Comparison of ENCODE assay signal across 1 cellular context in the genomic region with DNA sequence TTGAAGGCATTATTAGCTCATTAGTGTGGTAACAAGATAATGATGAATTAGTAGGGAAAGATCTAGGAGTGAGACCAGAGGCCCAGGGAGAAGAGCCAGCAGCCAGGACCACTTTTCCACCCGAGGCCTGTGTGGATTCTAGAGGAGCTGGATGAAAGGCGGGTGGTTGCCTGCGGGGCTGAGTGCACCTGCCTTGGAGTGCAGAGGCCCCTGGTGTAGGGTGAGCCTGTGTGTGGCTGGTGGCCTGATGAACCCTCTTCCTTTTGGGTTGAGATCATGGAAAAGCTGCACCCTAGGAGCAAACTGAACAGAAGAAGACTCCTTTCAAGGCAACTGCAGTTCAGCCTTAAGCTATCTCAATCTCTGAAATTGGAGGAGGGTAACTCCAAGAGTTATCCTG.
TF ChIP-seq lines count a peak whose summit lies in the region.

No MANE protein-coding gene starts in this region.

TF ChIP-seq in HepG2, 621 proteins besides CTCF, POLR2A, EP300 and RAD21:
- TF ChIP-seq TRIM24 (CRISPR knock-in tag; IDR thresholded peaks at IDR 0.05) (no peak), STAG1 (CRISPR knock-in tag; IDR thresholded peaks at IDR 0.05) (peak; percentile 46), SIN3A (IDR thresholded peaks at IDR 0.05; ENCODE audit: borderline replicate concordance, low read depth, low read length) (no peak), NFIB (CRISPR knock-in tag; IDR thresholded peaks at IDR 0.05; ENCODE audit: borderline replicate concordance) (no peak), ZNF335 (CRISPR knock-in tag; IDR thresholded peaks at IDR 0.05) (no peak), FOXP1 (IDR thresholded peaks at IDR 0.05) (no peak), FOXP1 (CRISPR knock-in tag; IDR thresholded peaks at IDR 0.05) (no peak)
- TF ChIP-seq, protein P1, sequence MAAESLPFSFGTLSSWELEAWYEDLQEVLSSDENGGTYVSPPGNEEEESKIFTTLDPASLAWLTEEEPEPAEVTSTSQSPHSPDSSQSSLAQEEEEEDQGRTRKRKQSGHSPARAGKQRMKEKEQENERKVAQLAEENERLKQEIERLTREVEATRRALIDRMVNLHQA (CRISPR knock-in tag; IDR thresholded peaks at IDR 0.05) = no peak
